In genomic region chr22:28230682-28231081, GRCh38 we compare ENCODE assay signal across 27 cellular contexts.
DNase-seq lines count a peak whose midpoint lies in the region; ATAC-seq and TF ChIP-seq lines count a peak whose summit lies in the region.
"Had no signal": no experiment of that assay in that cellular context is flagged by ENCODE, and none has a peak within 500 bp of the region (broad histone marks: within the 10 kb centered on the region; RNA-seq: fewer than 3 reads in every experiment).

No MANE protein-coding gene starts in this region.

- H3K27me3 Mint-ChIP-seq in endothelial cell (ENCODE audit: unreplicated experiment) = no peaks in the 10 kb centered on the region
- H3K27me3 Mint-ChIP-seq in endodermal cell (ENCODE audit: insufficient read depth) = peaks cover 57% of the 10 kb centered on the region
- H3K27me3 Mint-ChIP-seq: activated T-cell treated with anti-CD3 and anti-CD28 coated beads, Interleukin-2, amount 50 U/mL, for 24 hours had no signal

- ATAC-seq in left ventricle myocardium superior (peak; percentile 64), left lung (peak; percentile 17)
- ATAC-seq: body of pancreas, foreskin keratinocyte, left colon had no signal

- no peak for TF ChIP-seq CTCF in left lung (IDR thresholded peaks at IDR 0.05)
- no peak for TF ChIP-seq CTCF in thyroid gland (IDR thresholded peaks at IDR 0.05)
- TF ChIP-seq CTCF in endothelial cell (IDR thresholded peaks at IDR 0.05; ENCODE audit: unreplicated experiment) = no peak
- TF ChIP-seq CTCF in endodermal cell (conservative IDR thresholded peaks at IDR 0.05) = no peak

- H3K27ac Mint-ChIP-seq in endothelial cell (ENCODE audit: unreplicated experiment) (no peak overlapping the region), endodermal cell (no peak overlapping the region)
- H3K27ac Mint-ChIP-seq: activated T-cell treated with anti-CD3 and anti-CD28 coated beads, Interleukin-2, amount 50 U/mL, for 24 hours; B cell; memory B cell; T-helper 2 cell treated with Interferon-gamma antibody and Interleukin-4, amounts not matched to agents 5 μg/mL and 100 μg/mL, for 36 hours had no signal

- WGBS in thyroid gland, 2 donors = 76 to 78% methylated on average over 1 of the region's 1 CpG
- WGBS in endodermal cell (ENCODE audit: insufficient coverage in 1 of 2, insufficient read length in 1 of 2), 2 experiments = 92% methylated on average over 1 of the region's 1 CpG; no CpG with 5 or more reads in 1 of the 2 experiments

- H3K9me3 Mint-ChIP-seq in endothelial cell (ENCODE audit: unreplicated experiment) (no peaks in the 10 kb centered on the region), endodermal cell (no peaks in the 10 kb centered on the region)
- H3K9me3 Mint-ChIP-seq: activated T-cell treated with anti-CD3 and anti-CD28 coated beads, Interleukin-2, amount 50 U/mL, for 24 hours; CD8-positive, alpha-beta memory T cell; H9; memory B cell; T-helper 2 cell treated with Interferon-gamma antibody and Interleukin-4, amounts not matched to agents 5 μg/mL and 100 μg/mL, for 36 hours had no signal

- H3K4me3 ChIP-seq in left lung (no peak overlapping the region), thyroid gland (replicated peaks in 1 of 3) (no peak overlapping the region), endodermal cell (ENCODE audit: low read length) (no peak overlapping the region)
- H3K4me3 ChIP-seq: body of pancreas, MG63, skin epidermis, stomach, tibial nerve had no signal

- H3K9ac ChIP-seq in endodermal cell (ENCODE audit: extremely low read depth, low read length, poor library complexity, severe bottlenecking) = no peak overlapping the region

- intact Hi-C loops in left ventricle myocardium superior (cut with micrococcal nuclease) = no loop called here
- intact Hi-C loops in cardiac septum (cut with DNase I) = no loop called here
- intact Hi-C loops in left lung (cut with DNase I) = no loop called here
- intact Hi-C loops in thyroid gland (cut with DNase I) = no loop called here

- H3K36me3 Mint-ChIP-seq in endothelial cell (ENCODE audit: low read depth, unreplicated experiment) (no peaks in the 10 kb centered on the region), endodermal cell (ENCODE audit: low read depth) (no peaks in the 10 kb centered on the region)
- H3K36me3 Mint-ChIP-seq: memory B cell had no signal

- H3K4me1 Mint-ChIP-seq in endothelial cell (ENCODE audit: unreplicated experiment) = peaks cover 2% of the 10 kb centered on the region
- peaks cover 18% of the 10 kb centered on the region for H3K4me1 Mint-ChIP-seq in endodermal cell
- H3K4me1 Mint-ChIP-seq: B cell; CD8-positive, alpha-beta memory T cell; memory B cell had no signal

- TF ChIP-seq POLR2A in thyroid gland (IDR thresholded peaks at IDR 0.05) = no peak

- no peak overlapping the region for H3K4me3 Mint-ChIP-seq in endothelial cell (ENCODE audit: unreplicated experiment)
- H3K4me3 Mint-ChIP-seq in endodermal cell = no peak overlapping the region
- H3K4me3 Mint-ChIP-seq: activated T-cell treated with anti-CD3 and anti-CD28 coated beads, Interleukin-2, amount 50 U/mL, for 24 hours; B cell; CD8-positive, alpha-beta memory T cell; H9; memory B cell; T-helper 2 cell treated with Interferon-gamma antibody and Interleukin-4, amounts not matched to agents 5 μg/mL and 100 μg/mL, for 36 hours had no signal

- H3K27ac ChIP-seq in left lung = no peak overlapping the region
- peak overlapping the region; percentile 57 to 66 (median 57) for H3K27ac ChIP-seq in thyroid gland
- no peak overlapping the region for H3K27ac ChIP-seq in endodermal cell (ENCODE audit: low read depth, low read length)
- H3K27ac ChIP-seq: body of pancreas, epithelial cell of prostate, foreskin keratinocyte, stomach, tibial nerve had no signal

- H3K27me3 ChIP-seq in left lung (no peaks in the 10 kb centered on the region), thyroid gland (no peaks in the 10 kb centered on the region), endodermal cell (ENCODE audit: control insufficient read depth, insufficient read depth, low read length, poor library complexity, severe bottlenecking) (peaks cover 54% of the 10 kb centered on the region)
- H3K27me3 ChIP-seq: body of pancreas, foreskin keratinocyte, MG63, stomach, tibial nerve had no signal

- DNase-seq in left ventricle myocardium superior (no peak), cardiac septum (ENCODE audit: low spot score) (no peak), amniotic epithelial cell (ENCODE audit: low read depth) (peak; percentile 32), left lung (no peak), thyroid gland (no peak), endothelial cell (ENCODE audit: low spot score) (no peak), endodermal cell (no peak)
- no peak for DNase-seq in activated effector memory CD4-positive, alpha-beta T cell treated with Interleukin-2 at 50 U/mL for 16 hours
- DNase-seq: activated CD4-positive, alpha-beta T cell treated with anti-CD3 and anti-CD28 coated beads for 48 hours; activated gamma-delta T cell treated with Interleukin-2 at 50 U/mL for 16 hours; activated T-cell treated with anti-CD3 and anti-CD28 coated beads, Interleukin-2, amount 50 U/mL, for 24 hours; body of pancreas; CD8-positive, alpha-beta memory T cell; DMS 273 treated with DMSO at 0.1 percent for 48 hours; foreskin keratinocyte; H9; KBM-7; left colon; NCI-H2029 treated with DMSO at 0.1 percent for 48 hours; stomach had no signal

- H3K9me3 ChIP-seq in left lung (no peaks in the 10 kb centered on the region), thyroid gland (no peaks in the 10 kb centered on the region), endodermal cell (ENCODE audit: control insufficient read depth, low read length) (no peaks in the 10 kb centered on the region)
- H3K9me3 ChIP-seq: body of pancreas, MG63, stomach, tibial nerve had no signal

- H3K4me1 ChIP-seq in left lung (no peaks in the 10 kb centered on the region), thyroid gland (peaks cover 17 to 18% of the 10 kb centered on the region in 2 donors), endodermal cell (ENCODE audit: control insufficient read depth, insufficient read depth, low read length) (no peaks in the 10 kb centered on the region)
- H3K4me1 ChIP-seq: body of pancreas, foreskin keratinocyte had no signal

- H3K36me3 ChIP-seq in left lung (no peaks in the 10 kb centered on the region), thyroid gland (no peaks in the 10 kb centered on the region), endodermal cell (ENCODE audit: control insufficient read depth, insufficient read depth, low read length) (no peaks in the 10 kb centered on the region)
- H3K36me3 ChIP-seq: MG63, stomach, tibial nerve had no signal

Comparison
In these comparisons a context has a peak if more than half of its experiments do, and no peak if none do; other contexts are left out.
1. H3K27ac ChIP-seq: peak in thyroid gland (3 of 3); none in left lung (0 of 2) and endodermal cell (single experiment).